In genomic region chr5:124528838-124529237, GRCh38 we compare ENCODE assay signal across 17 cellular contexts.
DNase-seq lines count a peak whose midpoint lies in the region; ATAC-seq and TF ChIP-seq lines count a peak whose summit lies in the region.
"Had no signal": no experiment of that assay in that cellular context is flagged by ENCODE, and none has a peak within 500 bp of the region (broad histone marks: within the 10 kb centered on the region; RNA-seq: fewer than 3 reads in every experiment).

No MANE protein-coding gene starts in this region.

- no peaks in the 10 kb centered on the region for H3K27me3 ChIP-seq in brain microvascular endothelial cell (replicated peaks)
- H3K27me3 ChIP-seq: BE2C had no signal

- no peak overlapping the region for H3K27ac Mint-ChIP-seq in HFFc6
- H3K27ac Mint-ChIP-seq: activated CD8-positive, alpha-beta memory T cell treated with anti-CD3 and anti-CD28 coated beads, Interleukin-2, amount 10 ng/mL, durations not matched to agents 7 days and 5 days; mesothelial cell of epicardium had no signal

- ATAC-seq in GM18498 (IDR thresholded peaks at IDR 0.05; ENCODE audit: unreplicated experiment) (peak; percentile 55), GM21360 (IDR thresholded peaks at IDR 0.05; ENCODE audit: unreplicated experiment) (peak; percentile 41), HG03342 (IDR thresholded peaks at IDR 0.05; ENCODE audit: unreplicated experiment) (peak; percentile 34)
- ATAC-seq: activated CD8-positive, alpha-beta memory T cell treated with anti-CD3 and anti-CD28 coated beads, Interleukin-2, amount 10 ng/mL, durations not matched to agents 7 days and 5 days had no signal

- peaks cover 6% of the 10 kb centered on the region; the same call in 1 of the 2 replicates for H3K27me3 Mint-ChIP-seq in HFFc6 (ENCODE audit: insufficient read depth)
- H3K27me3 Mint-ChIP-seq: activated CD8-positive, alpha-beta memory T cell treated with anti-CD3 and anti-CD28 coated beads, Interleukin-2, amount 10 ng/mL, durations not matched to agents 7 days and 5 days had no signal

- no peaks in the 10 kb centered on the region for H3K36me3 Mint-ChIP-seq in HFFc6 (ENCODE audit: low read depth)
- H3K36me3 Mint-ChIP-seq: activated CD8-positive, alpha-beta memory T cell treated with anti-CD3 and anti-CD28 coated beads, Interleukin-2, amount 10 ng/mL, durations not matched to agents 7 days and 5 days; mesothelial cell of epicardium had no signal

- TF ChIP-seq CTCF in astrocyte of the cerebellum (IDR thresholded peaks at IDR 0.05; ENCODE audit: low read depth, low read length, missing control alignments): no peak
- no peak for TF ChIP-seq CTCF in coronary artery (IDR thresholded peaks at IDR 0.05)
- TF ChIP-seq CTCF in HFFc6 (IDR thresholded peaks at IDR 0.05): no peak
- TF ChIP-seq CTCF in brain microvascular endothelial cell (IDR thresholded peaks at IDR 0.05; ENCODE audit: low read depth, low read length, missing control alignments): no peak

- H3K4me3 Mint-ChIP-seq in HFFc6: no peak overlapping the region
- H3K4me3 Mint-ChIP-seq: activated CD8-positive, alpha-beta memory T cell treated with anti-CD3 and anti-CD28 coated beads, Interleukin-2, amount 10 ng/mL, durations not matched to agents 7 days and 5 days; mesothelial cell of epicardium had no signal

- H3K4me3 ChIP-seq in astrocyte of the cerebellum (ENCODE audit: low read depth, low read length) (no peak overlapping the region), coronary artery (no peak overlapping the region), brain microvascular endothelial cell (ENCODE audit: low read depth, low read length) (no peak overlapping the region)

- no peak overlapping the region for H3K27ac ChIP-seq in coronary artery
- no peak overlapping the region for H3K27ac ChIP-seq in brain microvascular endothelial cell
- H3K27ac ChIP-seq: parathyroid adenoma, RWPE1 had no signal

- H3K36me3 ChIP-seq in brain microvascular endothelial cell (replicated peaks): no peaks in the 10 kb centered on the region
- H3K36me3 ChIP-seq: BE2C had no signal

- DNase-seq in astrocyte of the cerebellum (ENCODE audit: low read depth) (peak; percentile 81), coronary artery (ENCODE audit: low spot score) (no peak), NCI-H1694 (lab: John Stamatoyannopoulos, UW) (no peak), HFFc6 (no peak), brain microvascular endothelial cell (no peak)
- DNase-seq: activated CD8-positive, alpha-beta memory T cell treated with anti-CD3 and anti-CD28 coated beads, Interleukin-2, amount 10 ng/mL, durations not matched to agents 7 days and 5 days; BE2C; cortex of kidney; MM.1S; stimulated activated CD4-positive, alpha-beta T cell treated with anti-CD3 and anti-CD28 coated beads, Interleukin-4, amount 100 ng/mL, for 1 hour; T1000 had no signal

- in situ Hi-C loops in astrocyte of the cerebellum (cut with HindIII; ENCODE audit: low sequenced_read_pairs) (no loop called here), brain microvascular endothelial cell (cut with HindIII; ENCODE audit: low pct_ligation_motif_present, low sequenced_read_pairs) (no loop called here)

- no peaks in the 10 kb centered on the region for H3K9me3 Mint-ChIP-seq in HFFc6

- H3K4me1 Mint-ChIP-seq in HFFc6 (ENCODE audit: low read depth): no peaks in the 10 kb centered on the region
- H3K4me1 Mint-ChIP-seq: activated CD8-positive, alpha-beta memory T cell treated with anti-CD3 and anti-CD28 coated beads, Interleukin-2, amount 10 ng/mL, durations not matched to agents 7 days and 5 days had no signal
